In the genomic region with DNA sequence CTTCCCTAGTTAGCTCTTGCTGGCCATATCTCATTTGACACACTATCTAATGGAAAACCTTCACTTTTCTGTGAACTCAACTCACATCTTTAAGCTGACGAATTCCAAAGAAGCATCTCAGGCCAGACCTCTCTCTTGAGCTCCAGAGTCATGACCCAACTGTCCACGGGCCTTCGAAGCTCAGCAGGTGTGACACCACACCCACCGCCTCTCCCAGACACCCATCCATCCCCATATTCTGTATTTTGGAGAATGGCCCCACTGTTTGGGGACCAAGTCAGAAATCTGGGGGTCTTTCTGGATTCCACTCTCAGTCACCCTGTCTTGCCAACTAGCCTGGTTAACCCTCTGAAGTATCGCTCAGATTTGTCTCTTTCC, we compare ENCODE assay signal across 12 cellular contexts.
DNase-seq lines count a peak whose midpoint lies in the region; ATAC-seq and TF ChIP-seq lines count a peak whose summit lies in the region.
"Had no signal": no experiment of that assay in that cellular context is flagged by ENCODE, and none has a peak within 500 bp of the region (broad histone marks: within the 10 kb centered on the region; RNA-seq: fewer than 3 reads in every experiment).

No MANE protein-coding gene starts in this region.

- H3K27me3 Mint-ChIP-seq in Calu3 (ENCODE audit: unreplicated experiment) (no peaks in the 10 kb centered on the region), brain (peaks cover 3% of the 10 kb centered on the region)
- H3K27me3 Mint-ChIP-seq: CD4-positive, alpha-beta T cell had no signal

- H3K9me2 ChIP-seq in HCT116 (ENCODE audit: insufficient read depth) = no peaks in the 10 kb centered on the region

- H3K4me1 Mint-ChIP-seq in Calu3 (ENCODE audit: low read depth, unreplicated experiment) (peaks cover 17% of the 10 kb centered on the region), brain (peaks cover 84% of the 10 kb centered on the region)

- H3K36me3 Mint-ChIP-seq in Calu3 (ENCODE audit: insufficient read depth, unreplicated experiment) (no peaks in the 10 kb centered on the region), brain (no peaks in the 10 kb centered on the region)
- H3K36me3 Mint-ChIP-seq: IgD-negative memory B cell had no signal

- no peaks in the 10 kb centered on the region for H4K20me1 ChIP-seq in HCT116 (ENCODE audit: insufficient read depth)

- H3K9ac ChIP-seq in HCT116 (ENCODE audit: low read length) = no peak overlapping the region

- no peak for TF ChIP-seq CTCF in Calu3 (IDR thresholded peaks at IDR 0.05; ENCODE audit: unreplicated experiment)
- no peak for TF ChIP-seq CTCF in HCT116 (IDR thresholded peaks at IDR 0.05 in 2 of 3, conservative IDR thresholded peaks at IDR 0.05 in 1 of 3; ENCODE audit: borderline replicate concordance in 1 of 3, insufficient read depth in 1 of 3, low read depth in 2 of 3, low read length in 2 of 3)
- TF ChIP-seq CTCF in brain (conservative IDR thresholded peaks at IDR 0.05) = no peak
- TF ChIP-seq CTCF in GM13977 (IDR thresholded peaks at IDR 0.05; ENCODE audit: extremely low read depth, insufficient read depth, missing control alignments) = no peak
- no peak for TF ChIP-seq CTCF in left lung (IDR thresholded peaks at IDR 0.05)

- H3K9me3 Mint-ChIP-seq in Calu3 (ENCODE audit: low read depth, unreplicated experiment) (no peaks in the 10 kb centered on the region), brain (no peaks in the 10 kb centered on the region)
- H3K9me3 Mint-ChIP-seq: CD4-positive, alpha-beta T cell; H9; IgD-negative memory B cell had no signal

- peak overlapping the region; percentile 71 for H3K27ac Mint-ChIP-seq in Calu3 (ENCODE audit: unreplicated experiment)
- H3K27ac Mint-ChIP-seq in brain = peak overlapping the region in 3 of 5 experiments; percentile 4 to 86 (median 38)

- BruUV-seq in Calu3 (replicated peaks; lab: Mats Ljungman, UMichigan) = no TSS peak
- no TSS peak for BruUV-seq in HCT116 (replicated peaks; lab: Mats Ljungman, UMichigan)

- H3K4me3 Mint-ChIP-seq in Calu3 (ENCODE audit: low read depth, unreplicated experiment) (no peak overlapping the region), brain (no peak overlapping the region)

- H3K27ac ChIP-seq in HCT116 (ENCODE audit: low read depth, low read length) = no peak overlapping the region
- no peak overlapping the region for H3K27ac ChIP-seq in left lung

- ATAC-seq in HCT116 (no peak), left lung (no peak)

- TF ChIP-seq RAD21 in HCT116 (IDR thresholded peaks at IDR 0.05; ENCODE audit: low read depth) = no peak

- CTCF ChIA-PET in Calu3 (lab: Charles Lee) (interaction anchor here (0.6 to 2.6 kb wide), 15 partner anchors 10 to 212 kb away, joined by 3 to 35 read pairs (median 4); partner anchors contain the start of genes FOXRED1 and SRPRA), HCT116 (lab: Charles Lee) (interaction anchor here (0.6 to 2.8 kb wide), 25 partner anchors 8 to 1027 kb away, joined by 3 to 74 read pairs (median 4); partner anchors contain the start of genes DCPS and HYLS1)

- no peak overlapping the region for H3K4me2 ChIP-seq in HCT116 (ENCODE audit: low read length)

- POLR2A ChIA-PET in HCT116 (lab: Charles Lee) = interaction anchor here (0.9 kb wide), 1 partner anchor 37 kb away, joined by 3 read pairs; no protein-coding TSS in a partner anchor

- peaks cover 2 to 7% of the 10 kb centered on the region in 2 experiments; a peak in 3 of 4 replicates for H3K4me1 ChIP-seq in HCT116 (ENCODE audit: control insufficient read depth in 1 of 2, insufficient read depth in 2 of 2, low read length in 2 of 2)
- peaks cover 0 to 16% of the 10 kb centered on the region in 2 donors for H3K4me1 ChIP-seq in left lung

- H3K9me3 ChIP-seq in HCT116 (ENCODE audit: control insufficient read depth in 1 of 2, insufficient read depth in 1 of 2, low read depth in 1 of 2, low read length in 2 of 2) (no peaks in the 10 kb centered on the region), left lung (no peaks in the 10 kb centered on the region)
- H3K9me3 ChIP-seq: A549 had no signal

- RAD21 ChIA-PET in HCT116 (lab: Charles Lee; ENCODE audit: low non-redundant PET in 1 of 2, low total read pairs in 2 of 2, uncharacterized antibody in 2 of 2, unreplicated experiment in 2 of 2) = interaction anchor here (0.6 to 1.7 kb wide), 7 partner anchors 38 to 181 kb away, joined by 3 to 10 read pairs (median 6); no protein-coding TSS in a partner anchor

- H3K4me3 ChIP-seq in HCT116 (replicated peaks in 1 of 2; ENCODE audit: low read depth in 1 of 2, low read length in 2 of 2) (no peak overlapping the region), left lung (no peak overlapping the region)
- H3K4me3 ChIP-seq: A549 had no signal

- in situ Hi-C loops in GM13977 (cut with MboI; ENCODE audit: low pct_unique_long_range_greater_than_20kb, low sequenced_read_pairs, unreplicated experiment) (no loop called here), G401 (cut with HindIII; ENCODE audit: low sequenced_read_pairs) (no loop called here)

- H3K36me3 ChIP-seq in HCT116 (ENCODE audit: control insufficient read depth in 1 of 2, insufficient read depth in 2 of 2, low read length in 2 of 2) = no peaks in the 10 kb centered on the region
- H3K36me3 ChIP-seq in left lung = no peaks in the 10 kb centered on the region

- peak overlapping the region; percentile 9 for H2AFZ ChIP-seq in HCT116 (ENCODE audit: low read depth, low read length, poor library complexity, severe bottlenecking)

- intact Hi-C loops in Calu3 (cut with micrococcal nuclease; ENCODE audit: unreplicated experiment) (loop anchor here (2.0 kb wide), 1 partner anchor 40 kb away; no protein-coding TSS in a partner anchor), HCT116 (cut with micrococcal nuclease) (no loop called here), left lung (cut with DNase I) (loop anchor here in 1 of 2 donors (5.0 kb wide), 1 partner anchor 169 kb away; no protein-coding TSS in a partner anchor)

- no peak for TF ChIP-seq POLR2A in HCT116 (IDR thresholded peaks at IDR 0.05; ENCODE audit: borderline replicate concordance, extremely low read depth, insufficient read depth, insufficient read length)

- no peak for DNase-seq in Calu3
- no peak for DNase-seq in HCT116 (ENCODE audit: low read depth, low spot score)
- no peak for DNase-seq in AG08396 (ENCODE audit: low spot score)
- no peak for DNase-seq in GM13977 (ENCODE audit: low spot score)
- no peak for DNase-seq in left lung
- no peak for DNase-seq in G401 (ENCODE audit: low spot score)
- DNase-seq: GOT3 had no signal

- no peaks in the 10 kb centered on the region for H3K79me2 ChIP-seq in HCT116 (ENCODE audit: insufficient read depth, low read length)

- no peaks in the 10 kb centered on the region for H3K27me3 ChIP-seq in HCT116 (ENCODE audit: insufficient read depth, low read length)
- no peaks in the 10 kb centered on the region for H3K27me3 ChIP-seq in left lung

TF ChIP-seq in HCT116, 20 proteins besides CTCF, POLR2A, EP300 and RAD21:
- TF ChIP-seq ELF1 (IDR thresholded peaks at IDR 0.05; ENCODE audit: borderline replicate concordance, low read depth) (no peak), POLR2AphosphoS5 (IDR thresholded peaks at IDR 0.05; ENCODE audit: low read depth, low read length) (no peak), SP1 (IDR thresholded peaks at IDR 0.05; ENCODE audit: low read depth) (no peak), EGR1 (IDR thresholded peaks at IDR 0.05; ENCODE audit: low read depth) (no peak)
